In genomic region chr2:41886757-41887156, GRCh38 we compare ENCODE assay signal across 24 cellular contexts.
A peak's percentile ranks its signal among the peaks of the same experiment; 100 is the strongest.
DNase-seq lines count a peak whose midpoint lies in the region; ATAC-seq and TF ChIP-seq lines count a peak whose summit lies in the region.
"Had no signal": no experiment of that assay in that cellular context is flagged by ENCODE, and none has a peak within 500 bp of the region (broad histone marks: within the 10 kb centered on the region; RNA-seq: fewer than 3 reads in every experiment).

No MANE protein-coding gene starts in this region.

- H3K27me3 Mint-ChIP-seq in activated naive CD8-positive, alpha-beta T cell treated with anti-CD3 and anti-CD28 coated beads for 36 hours = peaks cover 3% of the 10 kb centered on the region

- H3K27me3 ChIP-seq in gastrocnemius medialis = no peaks in the 10 kb centered on the region
- no peaks in the 10 kb centered on the region for H3K27me3 ChIP-seq in prostate gland (replicated peaks; ENCODE audit: insufficient read depth)
- H3K27me3 ChIP-seq: Peyer's patch, SJSA1, uterus had no signal

- no peak overlapping the region for H3K4me3 Mint-ChIP-seq in activated naive CD8-positive, alpha-beta T cell treated with anti-CD3 and anti-CD28 coated beads for 36 hours
- H3K4me3 Mint-ChIP-seq: CD14-positive monocyte; stimulated activated memory B cell treated with anti-CD40 and anti-IgM and Interleukin-4, amounts not matched to agents 10 μg/mL and 1 μg/mL and 100 μg/mL, for 72 hours had no signal

- H3K36me3 Mint-ChIP-seq in activated naive CD8-positive, alpha-beta T cell treated with anti-CD3 and anti-CD28 coated beads for 36 hours = no peaks in the 10 kb centered on the region
- H3K36me3 Mint-ChIP-seq: CD14-positive monocyte; stimulated activated memory B cell treated with anti-CD40 and anti-IgM and Interleukin-4, amounts not matched to agents 10 μg/mL and 1 μg/mL and 100 μg/mL, for 72 hours had no signal

- peak; percentile 35 for DNase-seq in LHCN-M2 (ENCODE audit: low read depth)
- peak; percentile 87 for DNase-seq in choroid plexus epithelial cell (ENCODE audit: low read depth)
- no peak for DNase-seq in left lobe of liver (ENCODE audit: low spot score)
- no peak for DNase-seq in gastrocnemius medialis
- no peak for DNase-seq in prostate gland (ENCODE audit: low spot score)
- DNase-seq in effector CD8-positive, alpha-beta T cell (lab: John Stamatoyannopoulos, UW) = no peak
- no peak for DNase-seq in activated naive CD8-positive, alpha-beta T cell treated with anti-CD3 and anti-CD28 coated beads for 36 hours
- DNase-seq: activated gamma-delta T cell; amygdala; dermis blood vessel endothelial cell; foreskin melanocyte; NCI-H1048; NCI-H187 treated with DMSO at 0.1 percent for 48 hours; NCI-H524 treated with DMSO at 0.1 percent for 48 hours; Peyer's patch; stimulated activated CD4-positive, alpha-beta T cell treated with anti-CD3 and anti-CD28 coated beads, Interleukin-4, amount 100 ng/mL, for 1 hour; uterus had no signal

- H3K9me3 ChIP-seq in gastrocnemius medialis (no peaks in the 10 kb centered on the region), prostate gland (no peaks in the 10 kb centered on the region)
- H3K9me3 ChIP-seq: neutrophil, Peyer's patch, SJSA1, uterus had no signal

- no peaks in the 10 kb centered on the region for H3K9me3 Mint-ChIP-seq in activated naive CD8-positive, alpha-beta T cell treated with anti-CD3 and anti-CD28 coated beads for 36 hours

- H3K27ac ChIP-seq in gastrocnemius medialis (peak overlapping the region in 3 of 4 donors; percentile 20 to 56 (median 54)), prostate gland (no peak overlapping the region)
- H3K27ac ChIP-seq: KMS-11, neutrophil, Peyer's patch, SJSA1, uterus had no signal

- H3K4me1 Mint-ChIP-seq in activated naive CD8-positive, alpha-beta T cell treated with anti-CD3 and anti-CD28 coated beads for 36 hours = no peaks in the 10 kb centered on the region
- H3K4me1 Mint-ChIP-seq: CD14-positive monocyte; stimulated activated memory B cell treated with anti-CD40 and anti-IgM and Interleukin-4, amounts not matched to agents 10 μg/mL and 1 μg/mL and 100 μg/mL, for 72 hours had no signal

- ATAC-seq in left lobe of liver (peak; percentile 64), gastrocnemius medialis (no peak)
- ATAC-seq: stimulated activated memory B cell treated with anti-CD40 and anti-IgM and Interleukin-4, amounts not matched to agents 10 μg/mL and 1 μg/mL and 100 μg/mL, for 72 hours had no signal

- H3K27ac Mint-ChIP-seq in activated naive CD8-positive, alpha-beta T cell treated with anti-CD3 and anti-CD28 coated beads for 36 hours = no peak overlapping the region
- H3K27ac Mint-ChIP-seq: stimulated activated memory B cell treated with anti-CD40 and anti-IgM and Interleukin-4, amounts not matched to agents 10 μg/mL and 1 μg/mL and 100 μg/mL, for 72 hours had no signal

- in situ Hi-C loops in gastrocnemius medialis (cut with MboI; ENCODE audit: low sequenced_read_pairs in 4 of 4) = no loop called here

- H3K4me1 ChIP-seq in gastrocnemius medialis (peaks cover 9 to 19% of the 10 kb centered on the region in 2 donors), prostate gland (replicated peaks) (no peaks in the 10 kb centered on the region)
- H3K4me1 ChIP-seq: Peyer's patch, uterus had no signal

- TF ChIP-seq POLR2A in gastrocnemius medialis (IDR thresholded peaks at IDR 0.05) (no peak), prostate gland (IDR thresholded peaks at IDR 0.05) (no peak)

- intact Hi-C loops in gastrocnemius medialis (cut with DNase I; ENCODE audit: low total_unique reads) (no loop called here), prostate gland (cut with DNase I) (no loop called here)

- H3K36me3 ChIP-seq in gastrocnemius medialis = no peaks in the 10 kb centered on the region
- no peaks in the 10 kb centered on the region for H3K36me3 ChIP-seq in prostate gland
- H3K36me3 ChIP-seq: neutrophil, Peyer's patch, SJSA1, uterus had no signal

- 44% methylated on average over 2 of the region's 2 CpGs for WGBS in prostate gland

- H3K4me3 ChIP-seq in choroid plexus epithelial cell (ENCODE audit: low read depth, low read length) (no peak overlapping the region), gastrocnemius medialis (no peak overlapping the region), prostate gland (no peak overlapping the region)
- H3K4me3 ChIP-seq: lung, Peyer's patch, SJSA1, smooth muscle cell, uterus had no signal

- TF ChIP-seq CTCF in choroid plexus epithelial cell (conservative IDR thresholded peaks at IDR 0.05; ENCODE audit: low read depth, low read length) (no peak), gastrocnemius medialis (IDR thresholded peaks at IDR 0.05 in 4 of 5, conservative IDR thresholded peaks at IDR 0.05 in 1 of 5) (no peak), prostate gland (IDR thresholded peaks at IDR 0.05) (no peak)

Comparison
In these comparisons a context has a peak if more than half of its experiments do, and no peak if none do; other contexts are left out.
1. DNase-seq: peak in LHCN-M2 (single experiment) and choroid plexus epithelial cell (single experiment); none in left lobe of liver (single experiment), gastrocnemius medialis (0 of 2), prostate gland (single experiment), effector CD8-positive, alpha-beta T cell (single experiment) and activated naive CD8-positive, alpha-beta T cell treated with anti-CD3 and anti-CD28 coated beads for 36 hours (single experiment).
2. H3K27ac ChIP-seq: peak in gastrocnemius medialis (3 of 4); none in prostate gland (0 of 2).